8 cellular contexts compared by ENCODE assay signal in genomic region chr3:146544929-146545528, GRCh38. TPM values are rescaled to one million over a fixed set of nuclear protein-coding genes. Genes with fewer than 3 reads are reported as not detected.
DNase-seq lines count a peak whose midpoint lies in the region; ATAC-seq and TF ChIP-seq lines count a peak whose summit lies in the region.

No MANE protein-coding gene starts in this region.

- H3K27ac ChIP-seq in right atrium auricular region (peak overlapping the region; percentile 94 to 98), angular gyrus (ENCODE audit: low read depth, low read length) (peak overlapping the region; percentile 52), lower lobe of right lung (peak overlapping the region; percentile 98)

- H3K4me1 ChIP-seq in right atrium auricular region (peaks cover 0 to 26% of the 10 kb centered on the region in 2 donors), lower lobe of right lung (peaks cover 34% of the 10 kb centered on the region)

- H3K4me3 ChIP-seq in right atrium auricular region (peak overlapping the region; percentile 72 to 80), lower lobe of right lung (peak overlapping the region; percentile 77)

- H3K27me3 ChIP-seq in right atrium auricular region = no peaks in the 10 kb centered on the region
- no peaks in the 10 kb centered on the region for H3K27me3 ChIP-seq in lower lobe of right lung (ENCODE audit: low read depth)

- H3K36me3 ChIP-seq in right atrium auricular region (no peaks in the 10 kb centered on the region), lower lobe of right lung (no peaks in the 10 kb centered on the region)

- intact Hi-C loops in left ventricle myocardium superior (cut with micrococcal nuclease) (no loop called here), lower lobe of right lung (cut with DNase I) (no loop called here), posterior cingulate gyrus (cut with DNase I) (no loop called here)

- DNase-seq in right atrium auricular region (ENCODE audit: low spot score) (no peak), left ventricle myocardium superior (no peak), lower lobe of right lung (no peak), NCI-H1930 (lab: John Stamatoyannopoulos, UW) (no peak), C1 segment of cervical spinal cord (lab: John Stamatoyannopoulos, UW) (no peak), posterior cingulate gyrus (no peak)

- no peak for ATAC-seq in left ventricle myocardium superior
- ATAC-seq in lower lobe of right lung = no peak
- no peak for ATAC-seq in HG02840 (IDR thresholded peaks at IDR 0.05; ENCODE audit: low FRiP score, unreplicated experiment)

- TF ChIP-seq CTCF in right atrium auricular region (IDR thresholded peaks at IDR 0.05) = no peak
- no peak for TF ChIP-seq CTCF in lower lobe of right lung (IDR thresholded peaks at IDR 0.05)

- H3K9me3 ChIP-seq in right atrium auricular region (no peaks in the 10 kb centered on the region), lower lobe of right lung (no peaks in the 10 kb centered on the region)

RNA-seq across cellular contexts. Expression of gene PLSCR1, which starts 0.6 kb away (rescaled TPM):
- total RNA-seq in right atrium auricular region (10 to 100 TPM; 42.7 to 43.1 TPM), left ventricle myocardium superior (23.6 TPM), lower lobe of right lung (194 TPM)
